Comparison of ENCODE assay signal across 16 cellular contexts in the genomic region with DNA sequence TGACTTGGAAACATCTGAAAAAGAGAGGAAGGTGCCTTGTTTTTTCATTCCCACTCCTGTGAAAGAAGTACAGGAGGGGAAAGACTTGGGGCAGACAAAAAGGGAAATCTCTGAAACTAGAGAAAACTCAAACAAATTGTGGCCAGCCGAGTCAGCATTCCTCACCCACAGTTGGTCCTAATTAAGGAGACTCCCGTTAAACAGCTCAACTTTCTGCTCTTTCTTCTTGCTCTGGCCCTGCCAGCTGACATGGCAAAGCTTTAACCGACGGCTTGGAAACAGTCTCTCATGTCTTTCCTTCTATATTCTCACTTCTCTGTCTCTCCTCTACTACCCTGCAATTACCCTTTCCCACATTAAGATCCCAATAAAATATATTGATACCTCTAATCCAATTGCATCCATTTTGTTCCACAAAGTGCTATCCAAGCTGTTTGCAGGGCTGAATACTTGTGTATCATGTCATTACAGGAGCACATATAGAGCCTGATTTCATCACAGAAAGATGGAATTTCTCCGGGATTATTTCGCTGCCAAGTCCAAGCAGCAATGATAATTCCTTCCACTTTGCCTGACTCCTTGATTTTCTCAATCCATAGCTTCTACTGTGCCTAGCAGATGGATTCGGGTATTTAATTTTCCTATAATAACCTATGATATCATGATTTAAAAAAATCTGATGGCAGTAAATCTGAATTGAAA.
DNase-seq lines count a peak whose midpoint lies in the region; TF ChIP-seq lines count a peak whose summit lies in the region.
"Had no signal": no experiment of that assay in that cellular context is flagged by ENCODE, and none has a peak within 500 bp of the region (broad histone marks: within the 10 kb centered on the region; RNA-seq: fewer than 3 reads in every experiment).

No MANE protein-coding gene starts in this region.

- no peak overlapping the region for H3K9ac ChIP-seq in endocrine pancreas (ENCODE audit: control insufficient read depth, insufficient read depth, low read length)
- H3K9ac ChIP-seq in neural progenitor cell, result no peak overlapping the region

- no peaks in the 10 kb centered on the region for H3K27me3 ChIP-seq in endocrine pancreas (ENCODE audit: control insufficient read depth, insufficient read depth, low read length)
- no peaks in the 10 kb centered on the region for H3K27me3 ChIP-seq in neural progenitor cell
- H3K27me3 ChIP-seq: gastroesophageal sphincter had no signal

- H3K9me3 ChIP-seq in endocrine pancreas (ENCODE audit: control insufficient read depth, low read length), result no peaks in the 10 kb centered on the region
- no peaks in the 10 kb centered on the region for H3K9me3 ChIP-seq in neural progenitor cell (ENCODE audit: low read depth)
- H3K9me3 ChIP-seq: gastroesophageal sphincter had no signal

- no peaks in the 10 kb centered on the region for H3K36me3 ChIP-seq in endocrine pancreas (ENCODE audit: control insufficient read depth, insufficient read depth, low read length)
- H3K36me3 ChIP-seq in neural progenitor cell, result peaks cover 17% of the 10 kb centered on the region
- H3K36me3 ChIP-seq: gastroesophageal sphincter had no signal

- H3K27me3 Mint-ChIP-seq in neural progenitor cell (ENCODE audit: insufficient read depth, low read depth), result no peaks in the 10 kb centered on the region
- H3K27me3 Mint-ChIP-seq: activated CD4-positive, alpha-beta memory T cell treated with anti-CD3 and anti-CD28 coated beads for 36 hours had no signal

- peaks cover 100% of the 10 kb centered on the region for H3K79me2 ChIP-seq in neural progenitor cell (ENCODE audit: low read depth)

- peak overlapping the region; percentile 58 for H3K4me2 ChIP-seq in neural progenitor cell
- H3K4me2 ChIP-seq: PC-9 had no signal

- peaks cover 6% of the 10 kb centered on the region for H3K9me3 Mint-ChIP-seq in neural progenitor cell
- H3K9me3 Mint-ChIP-seq: activated CD4-positive, alpha-beta memory T cell treated with anti-CD3 and anti-CD28 coated beads for 36 hours; T-helper 2 cell treated with Interferon-gamma antibody and Interleukin-4, amounts not matched to agents 5 μg/mL and 100 μg/mL, for 36 hours had no signal

- peaks cover 53% of the 10 kb centered on the region for H3K4me1 Mint-ChIP-seq in neural progenitor cell
- H3K4me1 Mint-ChIP-seq: CD4-positive, CD25-positive, alpha-beta regulatory T cell had no signal

- no peak overlapping the region for H2AFZ ChIP-seq in neural progenitor cell (replicated peaks)
- H2AFZ ChIP-seq: PC-9 had no signal

- peak overlapping the region; percentile 96 for H3K27ac ChIP-seq in neural progenitor cell
- H3K27ac ChIP-seq: gastroesophageal sphincter, PC-9 had no signal

- no peak for TF ChIP-seq CTCF in neural progenitor cell (IDR thresholded peaks at IDR 0.05)

- H3K4me3 Mint-ChIP-seq in neural progenitor cell, result no peak overlapping the region
- H3K4me3 Mint-ChIP-seq: activated CD4-positive, alpha-beta memory T cell treated with anti-CD3 and anti-CD28 coated beads for 36 hours; CD4-positive, CD25-positive, alpha-beta regulatory T cell; T-helper 2 cell treated with Interferon-gamma antibody and Interleukin-4, amounts not matched to agents 5 μg/mL and 100 μg/mL, for 36 hours had no signal

- H3K4me3 ChIP-seq in endocrine pancreas (ENCODE audit: control insufficient read depth, insufficient read depth, low read length), result peak overlapping the region; percentile 23
- H3K4me3 ChIP-seq in neural progenitor cell, result peak overlapping the region; percentile 8
- H3K4me3 ChIP-seq: gastroesophageal sphincter, PC-9 had no signal

- peaks cover 29% of the 10 kb centered on the region for H3K36me3 Mint-ChIP-seq in neural progenitor cell
- H3K36me3 Mint-ChIP-seq: activated CD4-positive, alpha-beta memory T cell treated with anti-CD3 and anti-CD28 coated beads for 36 hours; CD4-positive, CD25-positive, alpha-beta regulatory T cell had no signal

- peaks cover 59% of the 10 kb centered on the region for H3F3A ChIP-seq in neural progenitor cell (ENCODE audit: low read depth)

- no peaks in the 10 kb centered on the region for H4K20me1 ChIP-seq in neural progenitor cell (ENCODE audit: low read depth)

- H3K4me1 ChIP-seq in endocrine pancreas (ENCODE audit: control insufficient read depth, insufficient read depth, low read length) (peaks cover 19% of the 10 kb centered on the region), neural progenitor cell (peaks cover 63% of the 10 kb centered on the region)

- DNase-seq in AG20443 (ENCODE audit: low spot score) (peak; percentile 48), RPMI8226 (peak; percentile 80), neural progenitor cell (ENCODE audit: low spot score) (peak; percentile 66), medulla oblongata (ENCODE audit: extremely low spot score) (no peak), NCI-H2227 (lab: John Stamatoyannopoulos, UW; ENCODE audit: unreplicated experiment) (no peak), NCI-H748 treated with DMSO at 0.1 percent for 48 hours (lab: John Stamatoyannopoulos, UW) (no peak)
- no peak for DNase-seq in activated naive CD4-positive, alpha-beta T cell treated with anti-CD3 and anti-CD28 coated beads, Interleukin-2, amount 50 U/mL, for 16 hours
- DNase-seq: activated CD4-positive, alpha-beta memory T cell treated with anti-CD3 and anti-CD28 coated beads for 36 hours; activated effector memory CD4-positive, alpha-beta T cell treated with anti-CD3 and anti-CD28 coated beads, Interleukin-2, amount 50 U/mL, for 16 hours; CD4-positive, CD25-positive, alpha-beta regulatory T cell; PC-9; stimulated activated CD4-positive, alpha-beta T cell treated with anti-CD3 and anti-CD28 coated beads, Interleukin-15, amount 100 ng/mL, for 24 hours; stimulated activated CD8-positive, alpha-beta memory T cell treated with anti-CD3 and anti-CD28 coated beads, Interleukin-4, amount 100 ng/mL, for 48 hours had no signal

- peak overlapping the region; percentile 48 for H3K27ac Mint-ChIP-seq in neural progenitor cell
- H3K27ac Mint-ChIP-seq: activated CD4-positive, alpha-beta memory T cell treated with anti-CD3 and anti-CD28 coated beads for 36 hours; CD4-positive, CD25-positive, alpha-beta regulatory T cell; T-helper 2 cell treated with Interferon-gamma antibody and Interleukin-4, amounts not matched to agents 5 μg/mL and 100 μg/mL, for 36 hours had no signal

Comparison
In these comparisons a context has a peak if more than half of its experiments do, and no peak if none do; other contexts are left out.
1. DNase-seq: peak in AG20443 (single experiment), RPMI8226 (single experiment) and neural progenitor cell (single experiment); none in medulla oblongata (single experiment), activated naive CD4-positive, alpha-beta T cell treated with anti-CD3 and anti-CD28 coated beads, Interleukin-2, amount 50 U/mL, for 16 hours (single experiment), NCI-H2227 (single experiment) and NCI-H748 treated with DMSO at 0.1 percent for 48 hours (single experiment).